ENCODE assay signal across 1 cellular context in the genomic region with DNA sequence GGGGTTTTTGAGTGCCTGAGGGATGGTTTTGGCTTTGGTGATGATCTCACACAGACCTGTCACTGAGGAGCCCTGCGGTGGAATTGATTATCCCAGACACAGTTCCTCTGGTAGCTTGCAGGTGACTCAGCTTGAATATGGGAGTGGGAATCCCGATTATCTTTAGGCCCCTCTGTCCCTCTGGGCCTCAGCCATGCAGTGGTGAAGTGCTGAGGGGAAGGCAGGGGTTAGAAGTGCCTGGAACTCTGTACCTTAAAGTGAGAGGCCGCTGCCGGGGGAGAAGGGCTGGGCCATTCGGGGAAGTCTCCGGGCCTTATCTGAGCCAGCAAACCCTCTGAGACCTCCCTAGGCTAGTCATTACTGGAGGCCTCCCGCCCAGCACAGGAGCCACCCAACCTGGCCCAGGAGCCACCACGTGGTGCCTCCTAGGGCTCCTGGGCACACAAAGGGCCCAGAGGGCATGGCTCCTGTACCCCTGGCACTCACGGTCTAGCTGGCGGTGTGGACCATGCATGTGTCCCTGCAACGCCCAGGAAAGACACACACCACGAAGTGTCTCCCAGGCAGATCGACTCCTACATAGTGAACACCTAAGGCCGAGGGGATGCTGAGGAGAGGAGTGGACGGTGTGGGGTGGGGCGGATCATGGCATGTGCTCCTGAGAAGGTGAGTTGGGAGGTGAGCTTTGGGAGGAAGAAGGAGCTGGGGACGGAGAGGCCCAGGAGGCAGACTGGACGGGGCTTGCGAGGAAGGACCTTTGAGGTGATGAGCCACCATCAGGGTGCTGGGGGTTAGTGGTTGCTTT.
TF ChIP-seq lines count a peak whose summit lies in the region.

No MANE protein-coding gene starts in this region.

TF ChIP-seq in H1, 55 proteins besides CTCF, POLR2A, EP300 and RAD21:
- TF ChIP-seq CREB1 (IDR thresholded peaks at IDR 0.05), result no peak
- TF ChIP-seq, protein P1, sequence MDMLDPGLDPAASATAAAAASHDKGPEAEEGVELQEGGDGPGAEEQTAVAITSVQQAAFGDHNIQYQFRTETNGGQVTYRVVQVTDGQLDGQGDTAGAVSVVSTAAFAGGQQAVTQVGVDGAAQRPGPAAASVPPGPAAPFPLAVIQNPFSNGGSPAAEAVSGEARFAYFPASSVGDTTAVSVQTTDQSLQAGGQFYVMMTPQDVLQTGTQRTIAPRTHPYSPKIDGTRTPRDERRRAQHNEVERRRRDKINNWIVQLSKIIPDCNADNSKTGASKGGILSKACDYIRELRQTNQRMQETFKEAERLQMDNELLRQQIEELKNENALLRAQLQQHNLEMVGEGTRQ (IDR thresholded peaks at IDR 0.05; ENCODE audit: low read length), result no peak
- no peak for TF ChIP-seq CBX5 (IDR thresholded peaks at IDR 0.05; ENCODE audit: low read depth, low read length)
- no peak for TF ChIP-seq RFX5 (IDR thresholded peaks at IDR 0.05; ENCODE audit: borderline replicate concordance, low read depth, low read length)
- TF ChIP-seq SP2 (IDR thresholded peaks at IDR 0.05; ENCODE audit: low read length), result no peak
- no peak for TF ChIP-seq HDAC6 (IDR thresholded peaks at IDR 0.05; ENCODE audit: low read depth, low read length)
- TF ChIP-seq, protein P2, sequence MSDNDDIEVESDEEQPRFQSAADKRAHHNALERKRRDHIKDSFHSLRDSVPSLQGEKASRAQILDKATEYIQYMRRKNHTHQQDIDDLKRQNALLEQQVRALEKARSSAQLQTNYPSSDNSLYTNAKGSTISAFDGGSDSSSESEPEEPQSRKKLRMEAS (IDR thresholded peaks at IDR 0.05), result no peak
